1 cellular context compared by ENCODE assay signal in the genomic region with DNA sequence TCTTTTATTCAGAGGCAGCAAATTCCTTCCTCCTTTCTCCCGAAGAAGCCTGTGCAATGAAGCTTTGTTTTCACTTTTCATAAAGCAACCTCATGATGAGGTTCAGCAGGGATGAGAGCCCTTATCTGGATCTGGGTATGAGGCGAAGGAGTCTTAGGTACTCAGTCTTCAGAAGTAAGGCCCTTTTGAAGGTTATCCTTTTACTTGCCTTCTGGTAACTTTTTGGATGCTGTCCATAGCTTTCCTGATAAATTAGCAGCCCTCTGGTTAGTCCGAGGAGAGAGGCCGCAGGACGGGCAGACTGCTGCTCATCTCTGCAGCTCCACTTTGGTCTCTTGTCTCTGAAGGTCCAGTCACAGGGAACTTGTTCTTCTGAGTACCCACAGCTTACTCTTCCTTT.
TF ChIP-seq lines count a peak whose summit lies in the region.

No MANE protein-coding gene starts in this region.

TF ChIP-seq in H1, 55 proteins besides CTCF, POLR2A, EP300 and RAD21:
- no peak for TF ChIP-seq CBX5 (IDR thresholded peaks at IDR 0.05; ENCODE audit: low read depth, low read length)
- TF ChIP-seq SP1 (IDR thresholded peaks at IDR 0.05; ENCODE audit: low read depth, low read length), result no peak
- no peak for TF ChIP-seq KDM5A (IDR thresholded peaks at IDR 0.05; ENCODE audit: low read length)
- TF ChIP-seq, protein P1, sequence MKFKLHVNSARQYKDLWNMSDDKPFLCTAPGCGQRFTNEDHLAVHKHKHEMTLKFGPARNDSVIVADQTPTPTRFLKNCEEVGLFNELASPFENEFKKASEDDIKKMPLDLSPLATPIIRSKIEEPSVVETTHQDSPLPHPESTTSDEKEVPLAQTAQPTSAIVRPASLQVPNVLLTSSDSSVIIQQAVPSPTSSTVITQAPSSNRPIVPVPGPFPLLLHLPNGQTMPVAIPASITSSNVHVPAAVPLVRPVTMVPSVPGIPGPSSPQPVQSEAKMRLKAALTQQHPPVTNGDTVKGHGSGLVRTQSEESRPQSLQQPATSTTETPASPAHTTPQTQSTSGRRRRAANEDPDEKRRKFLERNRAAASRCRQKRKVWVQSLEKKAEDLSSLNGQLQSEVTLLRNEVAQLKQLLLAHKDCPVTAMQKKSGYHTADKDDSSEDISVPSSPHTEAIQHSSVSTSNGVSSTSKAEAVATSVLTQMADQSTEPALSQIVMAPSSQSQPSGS (IDR thresholded peaks at IDR 0.05; ENCODE audit: low read length), result no peak
- TF ChIP-seq, protein P2, sequence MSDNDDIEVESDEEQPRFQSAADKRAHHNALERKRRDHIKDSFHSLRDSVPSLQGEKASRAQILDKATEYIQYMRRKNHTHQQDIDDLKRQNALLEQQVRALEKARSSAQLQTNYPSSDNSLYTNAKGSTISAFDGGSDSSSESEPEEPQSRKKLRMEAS (IDR thresholded peaks at IDR 0.05), result no peak
